Comparison of ENCODE assay signal across 3 cellular contexts in genomic region chr12:47642310-47642709, GRCh38.
DNase-seq lines count a peak whose midpoint lies in the region; ATAC-seq, FAIRE-seq and TF ChIP-seq lines count a peak whose summit lies in the region.
"Not testable (repeated sequence)": the region's sequence is repeated elsewhere in the genome, so short reads cannot be mapped to it uniquely, and the experiment has no call there.

No MANE protein-coding gene starts in this region.

- H3K36me3 ChIP-seq in HEK293 (ENCODE audit: control insufficient read depth in 2 of 2, insufficient read depth in 1 of 2, low read length in 2 of 2); K562 (ENCODE audit: control insufficient read depth, insufficient read depth, low read length): not testable (repeated sequence)

- TF ChIP-seq RAD21 in K562 (CRISPR knock-in tag; conservative IDR thresholded peaks at IDR 0.05 in 1 of 2, IDR thresholded peaks at IDR 0.05 in 1 of 2), result not testable (repeated sequence)

- H3K27me3 ChIP-seq in K562 (ENCODE audit: control insufficient read depth in 2 of 2, insufficient read depth in 2 of 2, low read length in 2 of 2), result not testable (repeated sequence)

- TF ChIP-seq CTCF in HEK293 (tag by site-specific recombination; IDR thresholded peaks at IDR 0.05); K562 (IDR thresholded peaks at IDR 0.05 in 2 of 3, conservative IDR thresholded peaks at IDR 0.05 in 1 of 3; ENCODE audit: insufficient read depth in 2 of 3, low read depth in 1 of 3, low read length in 3 of 3): not testable (repeated sequence)

- CTCF ChIA-PET in HEK293 (lab: Yijun Ruan, JAX), result interaction anchor here (0.6 kb wide), 1 partner anchor 25 kb away, joined by 3 read pairs; no protein-coding TSS in a partner anchor
- CTCF ChIA-PET in K562 (lab: Yijun Ruan, JAX; ENCODE audit: low intra/inter-chr PET ratio), result not testable (repeated sequence)

- H2AFZ ChIP-seq in K562 (ENCODE audit: low read depth, low read length), result not testable (repeated sequence)

- H3K4me2 ChIP-seq in K562 (ENCODE audit: insufficient read depth, low read length), result not testable (repeated sequence)

- H3K9me3 ChIP-seq in HEK293 (ENCODE audit: control insufficient read depth, insufficient read depth, low read depth, low read length); K562 (replicated peaks; ENCODE audit: control insufficient read depth, insufficient read depth, low read depth, low read length): not testable (repeated sequence)

- not testable (repeated sequence) for H3K79me2 ChIP-seq in K562 (ENCODE audit: control insufficient read depth, insufficient read depth, low read length)

- not testable (repeated sequence) for FAIRE-seq in K562 (lab: Jason Lieb, UNC)

- not testable (repeated sequence) for H3K9me1 ChIP-seq in K562 (ENCODE audit: control insufficient read depth, insufficient read depth, low read length)

- in situ Hi-C loops in K562 (cut with MboI), result not testable (repeated sequence)

- TF ChIP-seq POLR2A in K562 (conservative IDR thresholded peaks at IDR 0.05), result not testable (repeated sequence)

- not testable (repeated sequence) for H3K9ac ChIP-seq in K562 (ENCODE audit: insufficient read depth in 1 of 2, low read depth in 2 of 2, low read length in 2 of 2)

- WGBS in K562 (ENCODE audit: insufficient coverage, low coverage, missing lambda C conversion rate), result 89% methylated on average over 3 of the region's 3 CpGs

- H4K20me1 ChIP-seq in K562 (replicated peaks; ENCODE audit: control insufficient read depth, insufficient read depth, low read length), result not testable (repeated sequence)

- H3K27ac ChIP-seq in HEK293 (ENCODE audit: extremely low read depth, low read depth, low read length); K562 (ENCODE audit: extremely low read depth, low read depth, low read length): not testable (repeated sequence)

- BruUV-seq in K562 (replicated peaks; lab: Mats Ljungman, UMichigan), result not testable (repeated sequence)

- POLR2A ChIA-PET in HEK293 (lab: Yijun Ruan, JAX); K562 (lab: Yijun Ruan, JAX): not testable (repeated sequence)

- H3K4me1 ChIP-seq in HEK293 (ENCODE audit: control insufficient read depth, insufficient read depth, low read length); K562 (replicated peaks in 1 of 2; ENCODE audit: control insufficient read depth in 2 of 2, insufficient read depth in 2 of 2, low read length in 2 of 2): not testable (repeated sequence)

- DNase-seq in K562 (ENCODE audit: extremely low read depth in 1 of 4, low spot score in 3 of 4), result not testable (repeated sequence)

- not testable (repeated sequence) for TF ChIP-seq EP300 in K562 (IDR thresholded peaks at IDR 0.05; ENCODE audit: low read length)

- H3K4me3 ChIP-seq in HEK293 (ENCODE audit: low read depth, low read length); K562: not testable (repeated sequence)

- not testable (repeated sequence) for ATAC-seq in SK-N-SH treated with all-trans-retinoic acid at 6 μM for 48 hours, K562

- intact Hi-C loops in K562 (cut with micrococcal nuclease), result not testable (repeated sequence)

TF ChIP-seq in HEK293, 187 proteins besides CTCF, POLR2A, EP300 and RAD21:
- 0 out of 2 replicates have a peak, but pooled peaks have one; percentile 57 for TF ChIP-seq ZNF146 (tag by site-specific recombination; IDR thresholded peaks at IDR 0.05)

TF ChIP-seq in SK-N-SH treated with all-trans-retinoic acid at 6 μM for 48 hours, 23 proteins besides CTCF, POLR2A, EP300 and RAD21:
- TF ChIP-seq ZNF8 (CRISPR knock-in tag; IDR thresholded peaks at IDR 0.05), result peak; percentile 89

TF ChIP-seq in K562, 482 proteins besides CTCF, POLR2A, EP300 and RAD21:
- TF ChIP-seq ZNF146 (CRISPR knock-in tag; IDR thresholded peaks at IDR 0.05; ENCODE audit: unreplicated experiment), result peak; percentile 42
